In the genomic region with DNA sequence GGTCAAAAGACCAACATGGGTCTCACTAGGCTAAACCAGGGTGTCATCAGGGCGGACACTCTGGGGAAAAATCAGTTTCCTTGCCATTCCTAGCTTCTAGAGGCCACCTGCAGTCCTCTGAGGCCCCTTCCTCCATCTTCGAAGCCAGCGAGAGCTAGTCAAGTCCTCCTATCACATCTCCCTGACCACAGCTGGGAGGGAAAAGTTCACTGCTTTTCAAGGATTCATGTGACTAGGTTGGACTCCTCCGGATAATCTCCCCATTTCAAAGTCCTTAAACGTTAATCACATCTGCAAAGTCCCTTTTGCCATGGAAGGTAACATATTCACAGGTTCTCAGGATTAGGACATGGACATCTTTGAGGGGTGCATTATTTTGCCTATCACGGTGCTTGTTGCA, we compare ENCODE assay signal across 16 cellular contexts. TPM values are rescaled to one million over a fixed set of nuclear protein-coding genes. Genes with fewer than 3 reads are reported as not detected.
DNase-seq lines count a peak whose midpoint lies in the region; ATAC-seq, FAIRE-seq and TF ChIP-seq lines count a peak whose summit lies in the region.
"Had no signal": no experiment of that assay in that cellular context is flagged by ENCODE, and none has a peak within 500 bp of the region (broad histone marks: within the 10 kb centered on the region; RNA-seq: fewer than 3 reads in every experiment).

No MANE protein-coding gene starts in this region.

- peaks cover 54% of the 10 kb centered on the region for H3K4me1 ChIP-seq in HepG2 (ENCODE audit: insufficient read depth, low read length)
- peaks cover 0 to 25% (median 0%) of the 10 kb centered on the region in 4 donors for H3K4me1 ChIP-seq in right lobe of liver
- H3K4me1 ChIP-seq: BLaER1, HAP-1 had no signal

- H3K4me3 Mint-ChIP-seq in stimulated activated naive B cell treated with anti-CD40 and anti-IgM and Interleukin-4, amounts not matched to agents 10 μg/mL and 1 μg/mL and 100 μg/mL, for 72 hours, result no peak overlapping the region
- no peak overlapping the region for H3K4me3 Mint-ChIP-seq in activated CD4-positive, alpha-beta memory T cell treated with anti-CD3 and anti-CD28 coated beads, Interleukin-2, amount 10 ng/mL, durations not matched to agents 7 days and 5 days
- H3K4me3 Mint-ChIP-seq: CD14-positive monocyte; CD4-positive, alpha-beta memory T cell had no signal

- DNase-seq in HepG2 (ENCODE audit: low spot score) (no peak), right lobe of liver (no peak), left kidney (ENCODE audit: low read depth, low spot score) (peak; percentile 15), D721Med (ENCODE audit: insufficient read length, low spot score) (no peak)
- no peak for DNase-seq in stimulated activated naive B cell treated with anti-CD40 and anti-IgM and Interleukin-4, amounts not matched to agents 10 μg/mL and 1 μg/mL and 100 μg/mL, for 72 hours
- no peak for DNase-seq in activated CD4-positive, alpha-beta memory T cell treated with anti-CD3 and anti-CD28 coated beads, Interleukin-2, amount 10 ng/mL, durations not matched to agents 7 days and 5 days
- DNase-seq: 8988T; CD4-positive, alpha-beta memory T cell; DMS79; GDM1; GM23248 had no signal

- H3K27me3 ChIP-seq in HepG2 (ENCODE audit: control insufficient read depth in 1 of 2, insufficient read depth in 2 of 2, low read length in 2 of 2) (no peaks in the 10 kb centered on the region), right lobe of liver (no peaks in the 10 kb centered on the region)
- H3K27me3 ChIP-seq: BLaER1 had no signal

- peak overlapping the region; percentile 20; the same call in 1 of the 2 replicates for H3K4me2 ChIP-seq in HepG2 (ENCODE audit: low read depth, low read length)
- H3K4me2 ChIP-seq: BLaER1 had no signal

- H2AFZ ChIP-seq in HepG2 (ENCODE audit: low read length), result peak overlapping the region; percentile 73
- H2AFZ ChIP-seq: GM23248 had no signal

- peak overlapping the region; percentile 25 for H3K27ac Mint-ChIP-seq in stimulated activated naive B cell treated with anti-CD40 and anti-IgM and Interleukin-4, amounts not matched to agents 10 μg/mL and 1 μg/mL and 100 μg/mL, for 72 hours
- no peak overlapping the region for H3K27ac Mint-ChIP-seq in activated CD4-positive, alpha-beta memory T cell treated with anti-CD3 and anti-CD28 coated beads, Interleukin-2, amount 10 ng/mL, durations not matched to agents 7 days and 5 days

- H3K9me3 ChIP-seq in HepG2 (ENCODE audit: low read length) (no peaks in the 10 kb centered on the region), right lobe of liver (no peaks in the 10 kb centered on the region)
- H3K9me3 ChIP-seq: BLaER1, HAP-1 had no signal

- H3K9ac ChIP-seq in HepG2 (ENCODE audit: insufficient read depth, low read depth, low read length), result no peak overlapping the region
- H3K9ac ChIP-seq: BLaER1, GM23248 had no signal

- peaks cover 4 to 8% of the 10 kb centered on the region in 2 donors for H3K27me3 Mint-ChIP-seq in stimulated activated naive B cell treated with anti-CD40 and anti-IgM and Interleukin-4, amounts not matched to agents 10 μg/mL and 1 μg/mL and 100 μg/mL, for 72 hours
- H3K27me3 Mint-ChIP-seq in activated CD4-positive, alpha-beta memory T cell treated with anti-CD3 and anti-CD28 coated beads, Interleukin-2, amount 10 ng/mL, durations not matched to agents 7 days and 5 days, result peaks cover 6% of the 10 kb centered on the region

- in situ Hi-C loops in HepG2 (cut with HindIII; ENCODE audit: extremely low pct_ligation_motif_present, low pct_unique_long_range_greater_than_20kb), result no loop called here

- peak overlapping the region; percentile 22 for H3K27ac ChIP-seq in HepG2 (ENCODE audit: extremely low read length, insufficient read depth, low read length)
- no peak overlapping the region for H3K27ac ChIP-seq in right lobe of liver
- H3K27ac ChIP-seq: BLaER1, GM23248 had no signal

- TF ChIP-seq CTCF in HepG2 (CRISPR knock-in tag; IDR thresholded peaks at IDR 0.05), result no peak
- no peak for TF ChIP-seq CTCF in right lobe of liver (IDR thresholded peaks at IDR 0.05)
- TF ChIP-seq CTCF in D721Med (IDR thresholded peaks at IDR 0.05; ENCODE audit: insufficient read depth, missing control alignments), result no peak

- FAIRE-seq in HepG2 (lab: Jason Lieb, UNC) (no peak), D721Med (lab: Jason Lieb, UNC) (no peak)
- FAIRE-seq: GM12892 had no signal

- TF ChIP-seq RAD21 in HepG2 (CRISPR knock-in tag; IDR thresholded peaks at IDR 0.05), result no peak

- 57% methylated on average over 6 of the region's 6 CpGs for WGBS in HepG2 (ENCODE audit: low lambda C conversion rate)
- 68% methylated on average over 6 of the region's 6 CpGs for WGBS in right lobe of liver (ENCODE audit: insufficient coverage, low coverage, low lambda C conversion rate, missing lambda C conversion rate)

- no TSS peak for BruUV-seq in HepG2 (replicated peaks; lab: Mats Ljungman, UMichigan)

- ATAC-seq in HepG2 (no peak), right lobe of liver (no peak), GM18502 (IDR thresholded peaks at IDR 0.05; ENCODE audit: poor library complexity, unreplicated experiment) (no peak)
- ATAC-seq in stimulated activated naive B cell treated with anti-CD40 and anti-IgM and Interleukin-4, amounts not matched to agents 10 μg/mL and 1 μg/mL and 100 μg/mL, for 72 hours (replicated peaks), result no peak

- H3K9me3 Mint-ChIP-seq in stimulated activated naive B cell treated with anti-CD40 and anti-IgM and Interleukin-4, amounts not matched to agents 10 μg/mL and 1 μg/mL and 100 μg/mL, for 72 hours, result no peaks in the 10 kb centered on the region
- no peaks in the 10 kb centered on the region for H3K9me3 Mint-ChIP-seq in activated CD4-positive, alpha-beta memory T cell treated with anti-CD3 and anti-CD28 coated beads, Interleukin-2, amount 10 ng/mL, durations not matched to agents 7 days and 5 days

- intact Hi-C loops in HepG2 (cut with micrococcal nuclease; ENCODE audit: unreplicated experiment), result no loop called here
- intact Hi-C loops in right lobe of liver (cut with DNase I), result no loop called here

- CTCF ChIA-PET in HepG2 (lab: Yijun Ruan, JAX; ENCODE audit: low intra/inter-chr PET ratio, low total read pairs), result no interaction called here
- CTCF ChIA-PET in activated CD4-positive, alpha-beta memory T cell treated with anti-CD3 and anti-CD28 coated beads, Interleukin-2, amount 10 ng/mL, durations not matched to agents 7 days and 5 days (lab: Charles Lee), result interaction anchor here (1.1 to 1.2 kb wide), 3 partner anchors 18 to 20 kb away, joined by 3 to 4 read pairs (median 4); no protein-coding TSS in a partner anchor

- peaks cover 3 to 9% of the 10 kb centered on the region in 2 donors for H3K4me1 Mint-ChIP-seq in stimulated activated naive B cell treated with anti-CD40 and anti-IgM and Interleukin-4, amounts not matched to agents 10 μg/mL and 1 μg/mL and 100 μg/mL, for 72 hours
- peaks cover 6% of the 10 kb centered on the region for H3K4me1 Mint-ChIP-seq in activated CD4-positive, alpha-beta memory T cell treated with anti-CD3 and anti-CD28 coated beads, Interleukin-2, amount 10 ng/mL, durations not matched to agents 7 days and 5 days
- H3K4me1 Mint-ChIP-seq: CD4-positive, alpha-beta memory T cell had no signal

- H3K36me3 Mint-ChIP-seq in stimulated activated naive B cell treated with anti-CD40 and anti-IgM and Interleukin-4, amounts not matched to agents 10 μg/mL and 1 μg/mL and 100 μg/mL, for 72 hours, result peaks cover 0 to 5% of the 10 kb centered on the region in 2 donors
- no peaks in the 10 kb centered on the region for H3K36me3 Mint-ChIP-seq in activated CD4-positive, alpha-beta memory T cell treated with anti-CD3 and anti-CD28 coated beads, Interleukin-2, amount 10 ng/mL, durations not matched to agents 7 days and 5 days (ENCODE audit: low read depth)

- no peak for TF ChIP-seq EP300 in HepG2 (IDR thresholded peaks at IDR 0.05; ENCODE audit: low read depth in 2 of 2, low read length in 2 of 2)
- TF ChIP-seq EP300 in HepG2 (CRISPR knock-in tag; IDR thresholded peaks at IDR 0.05; ENCODE audit: borderline replicate concordance), result no peak

- POLR2A ChIA-PET in HepG2 (lab: Yijun Ruan, JAX), result interaction anchor here (2.6 kb wide), 1 partner anchor 8 kb away, joined by 10 read pairs; no protein-coding TSS in a partner anchor
- POLR2A ChIA-PET in activated CD4-positive, alpha-beta memory T cell treated with anti-CD3 and anti-CD28 coated beads, Interleukin-2, amount 10 ng/mL, durations not matched to agents 7 days and 5 days (lab: Charles Lee), result no interaction called here

- H3K4me3 ChIP-seq in HepG2 (replicated peaks in 1 of 3; ENCODE audit: insufficient read depth in 1 of 3, low read depth in 2 of 3, low read length in 3 of 3), result no peak overlapping the region
- no peak overlapping the region for H3K4me3 ChIP-seq in right lobe of liver
- H3K4me3 ChIP-seq: BLaER1, GM23248, HAP-1 had no signal

- TF ChIP-seq POLR2A in HepG2 (IDR thresholded peaks at IDR 0.05; ENCODE audit: insufficient read depth in 1 of 2, low read depth in 2 of 2, low read length in 2 of 2) (no peak), right lobe of liver (IDR thresholded peaks at IDR 0.05) (no peak)

- no peaks in the 10 kb centered on the region; a peak in 1 of 5 replicates for H3K36me3 ChIP-seq in HepG2 (replicated peaks in 1 of 2; ENCODE audit: control insufficient read depth in 1 of 2, insufficient read depth in 2 of 2, low read length in 2 of 2)
- H3K36me3 ChIP-seq in right lobe of liver, result no peaks in the 10 kb centered on the region
- H3K36me3 ChIP-seq: BLaER1, HAP-1 had no signal

- peaks cover 29% of the 10 kb centered on the region for H3K79me2 ChIP-seq in HepG2 (ENCODE audit: insufficient read depth, low read length)

- no peaks in the 10 kb centered on the region for H4K20me1 ChIP-seq in HepG2 (ENCODE audit: insufficient read depth, low read length)
- H4K20me1 ChIP-seq: BLaER1 had no signal

RNA-seq across cellular contexts. Expression of gene MAP3K13, which starts 35.9 kb away (rescaled TPM):
- total RNA-seq in HepG2 (2016; rRNA removed; fragmentation: Illumina TruSeq; extraction: Trizol) (26.5 and 34.2 TPM in 2 replicates), right lobe of liver (10 to 100 TPM; 14.1 to 30.9 (median 24.1) TPM)
- 33.5 and 33.9 TPM in 2 replicates for total RNA-seq in HepG2 (2016; cell fraction: cytosol; rRNA removed; fragmentation: Illumina TruSeq; extraction: Trizol; ENCODE audit: low read depth)
- 26.2 and 31.9 TPM in 2 replicates for total RNA-seq in HepG2 (2016; cell fraction: insoluble cytoplasmic fraction; rRNA removed; fragmentation: Illumina TruSeq; extraction: Trizol)
- 41.7 and 52.0 TPM in 2 replicates for total RNA-seq in HepG2 (2016; cell fraction: membrane; rRNA removed; fragmentation: Illumina TruSeq; extraction: Trizol)
- total RNA-seq in HepG2 (2016; cell fraction: nucleus; rRNA removed; fragmentation: Illumina TruSeq; extraction: Trizol), result 33.1 and 33.6 TPM in 2 replicates
- polyA plus RNA-seq in HepG2 (2011; rRNA removed), result 17.3 and 24.2 TPM in 2 replicates
- polyA plus RNA-seq in HepG2 (2011; cell fraction: cytosol; rRNA removed), result 7.7 and 13.0 TPM in 2 replicates
- polyA plus RNA-seq in HepG2 (2011; cell fraction: nucleus; rRNA removed), result 8.4 TPM in 2 replicates
- 20.7 and 28.8 TPM in 2 replicates for polyA plus RNA-seq in HepG2 (2012)
- polyA plus RNA-seq in HepG2 (2016; cell fraction: cytosol; fragmentation: Illumina TruSeq; extraction: Trizol; ENCODE audit: low read depth), result 34.1 and 37.0 TPM in 2 replicates
- 31.2 and 35.6 TPM in 2 replicates for polyA plus RNA-seq in HepG2 (2016; cell fraction: insoluble cytoplasmic fraction; fragmentation: Illumina TruSeq; extraction: Trizol; ENCODE audit: low read depth)
- polyA plus RNA-seq in HepG2 (2016; cell fraction: membrane; fragmentation: Illumina TruSeq; extraction: Trizol; ENCODE audit: low read depth), result 56.8 and 60.9 TPM in 2 replicates
- polyA plus RNA-seq in HepG2 (2016; cell fraction: nucleus; fragmentation: Illumina TruSeq; extraction: Trizol; ENCODE audit: insufficient read depth, low read depth), result 16.2 and 16.6 TPM in 2 replicates
- 5.4 and 22.7 TPM in 2 replicates for polyA minus RNA-seq in HepG2 (2011; rRNA and poly(A)+ RNA removed; ENCODE audit: low replicate concordance)
- 8.8 and 9.8 TPM in 2 replicates for polyA minus RNA-seq in HepG2 (2011; cell fraction: cytosol; rRNA and poly(A)+ RNA removed)
- 59.9 and 62.8 TPM in 2 replicates for polyA minus RNA-seq in HepG2 (2011; cell fraction: nucleus; rRNA and poly(A)+ RNA removed)
- total RNA-seq in activated CD4-positive, alpha-beta memory T cell treated with anti-CD3 and anti-CD28 coated beads, Interleukin-2, amount 10 ng/mL, durations not matched to agents 7 days and 5 days, result 10 to 100 TPM; 11.0 to 11.3 TPM
